8 cellular contexts compared by ENCODE assay signal in genomic region chr2:20446917-20447436, GRCh38. TPM values are rescaled to one million over a fixed set of nuclear protein-coding genes. Genes with fewer than 3 reads are reported as not detected.
A peak's percentile ranks its signal among the peaks of the same experiment; 100 is the strongest.
DNase-seq lines count a peak whose midpoint lies in the region; ATAC-seq and TF ChIP-seq lines count a peak whose summit lies in the region.

RHOB (plus strand) TSS chr2:20447074; CDS start chr2:20447466, 392 bp downstream.

- peak within 1 kb of the TSS; percentile 93 for H3K27ac Mint-ChIP-seq in HFFc6
- peak within 1 kb of the TSS; percentile 60 for H3K27ac Mint-ChIP-seq in activated naive CD8-positive, alpha-beta T cell treated with anti-CD3 and anti-CD28 coated beads for 36 hours

- no peaks in the 10 kb centered on the region; the same call in 1 of the 2 replicates for H3K27me3 ChIP-seq in GM06990 (replicated peaks; ENCODE audit: control insufficient read depth, insufficient read depth, low read length)

- no peaks in the 10 kb centered on the region for H3K36me3 ChIP-seq in GM06990 (ENCODE audit: control insufficient read depth, insufficient read depth, low read length)

- H3K27me3 Mint-ChIP-seq in HFFc6 (ENCODE audit: insufficient read depth): peaks cover 21% of the 10 kb centered on the region
- peaks cover 33% of the 10 kb centered on the region for H3K27me3 Mint-ChIP-seq in activated naive CD8-positive, alpha-beta T cell treated with anti-CD3 and anti-CD28 coated beads for 36 hours

- peaks cover 46% of the 10 kb centered on the region for H3K4me1 Mint-ChIP-seq in HFFc6 (ENCODE audit: low read depth)
- H3K4me1 Mint-ChIP-seq in activated naive CD8-positive, alpha-beta T cell treated with anti-CD3 and anti-CD28 coated beads for 36 hours: peaks cover 7% of the 10 kb centered on the region

- DNase-seq in GM06990 (ENCODE audit: extremely low read depth, insufficient read length) (peak; percentile 95), HFFc6 (peak; percentile 99), NCI-H1048 (lab: John Stamatoyannopoulos, UW) (peak; percentile 95), SKM-1 (lab: John Stamatoyannopoulos, UW; ENCODE audit: unreplicated experiment) (peak; percentile 92), glomerular visceral epithelial cell (ENCODE audit: extremely low spot score) (peak; percentile 98), omental fat pad (ENCODE audit: low spot score) (peak; percentile 91)
- peak; percentile 94 for DNase-seq in activated naive CD8-positive, alpha-beta T cell treated with anti-CD3 and anti-CD28 coated beads for 36 hours

- TF ChIP-seq CTCF in GM06990 (IDR thresholded peaks at IDR 0.05; ENCODE audit: insufficient read depth, low read length, poor library complexity, severe bottlenecking) (no peak), HFFc6 (IDR thresholded peaks at IDR 0.05) (0 out of 2 replicates have a peak, but pooled peaks have one; percentile 3), omental fat pad (IDR thresholded peaks at IDR 0.05) (no peak)

- H3K36me3 Mint-ChIP-seq in HFFc6 (ENCODE audit: low read depth): peaks cover 22% of the 10 kb centered on the region
- H3K36me3 Mint-ChIP-seq in activated naive CD8-positive, alpha-beta T cell treated with anti-CD3 and anti-CD28 coated beads for 36 hours: no peaks in the 10 kb centered on the region

- peak within 1 kb of the TSS; percentile 98 for H3K27ac ChIP-seq in temporal lobe (ENCODE audit: low read depth, low read length)

- peak within 1 kb of the TSS; percentile 89 for H3K4me3 Mint-ChIP-seq in HFFc6
- H3K4me3 Mint-ChIP-seq in activated naive CD8-positive, alpha-beta T cell treated with anti-CD3 and anti-CD28 coated beads for 36 hours: peak within 1 kb of the TSS; percentile 77

- peak within 1 kb of the TSS; percentile 72 for H3K4me3 ChIP-seq in GM06990 (replicated peaks; ENCODE audit: low read depth, low read length)

- H3K9me3 Mint-ChIP-seq in HFFc6: peaks cover 4% of the 10 kb centered on the region; the same call in 1 of the 2 replicates
- no peaks in the 10 kb centered on the region for H3K9me3 Mint-ChIP-seq in activated naive CD8-positive, alpha-beta T cell treated with anti-CD3 and anti-CD28 coated beads for 36 hours

- peak; percentile 73 for ATAC-seq in omental fat pad (ENCODE audit: low FRiP score)

RNA-seq across cellular contexts. Expression of gene RHOB, which starts in this region (rescaled TPM):
- total RNA-seq in HFFc6 (2021; fragmentation: NEBNext Ultra II Directional; extraction: Animal tissue kit (Norgen Biotek cat#: 25700)): 100 to 1,000 TPM; 128 to 146 (median 133) TPM
- 10 to 100 TPM; 13.4 to 13.7 TPM for total RNA-seq in activated naive CD8-positive, alpha-beta T cell treated with anti-CD3 and anti-CD28 coated beads for 36 hours
- total RNA-seq in omental fat pad: 1,000 to 10,000 TPM in 3 of 4 donors, 100 to 1,000 TPM in 1; 917 to 1,730 (median 1,246) TPM
- 165 TPM for total RNA-seq in temporal lobe

Comparison
In these comparisons a context has a peak if more than half of its experiments do, and no peak if none do; other contexts are left out.
1. Peak in every context shown above with its lines: DNase-seq, ATAC-seq, H3K4me3 ChIP-seq and H3K27ac ChIP-seq.
2. RNA of gene RHOB (total RNA-seq): 917 to 1,730 TPM in omental fat pad, 165 TPM in temporal lobe (single experiment) and 128 to 146 TPM in HFFc6; 13.4 to 13.7 TPM in activated naive CD8-positive, alpha-beta T cell treated with anti-CD3 and anti-CD28 coated beads for 36 hours; every median in the first group is over 4 times any median in the second.